Comparison of ENCODE assay signal across 8 cellular contexts in the genomic region with DNA sequence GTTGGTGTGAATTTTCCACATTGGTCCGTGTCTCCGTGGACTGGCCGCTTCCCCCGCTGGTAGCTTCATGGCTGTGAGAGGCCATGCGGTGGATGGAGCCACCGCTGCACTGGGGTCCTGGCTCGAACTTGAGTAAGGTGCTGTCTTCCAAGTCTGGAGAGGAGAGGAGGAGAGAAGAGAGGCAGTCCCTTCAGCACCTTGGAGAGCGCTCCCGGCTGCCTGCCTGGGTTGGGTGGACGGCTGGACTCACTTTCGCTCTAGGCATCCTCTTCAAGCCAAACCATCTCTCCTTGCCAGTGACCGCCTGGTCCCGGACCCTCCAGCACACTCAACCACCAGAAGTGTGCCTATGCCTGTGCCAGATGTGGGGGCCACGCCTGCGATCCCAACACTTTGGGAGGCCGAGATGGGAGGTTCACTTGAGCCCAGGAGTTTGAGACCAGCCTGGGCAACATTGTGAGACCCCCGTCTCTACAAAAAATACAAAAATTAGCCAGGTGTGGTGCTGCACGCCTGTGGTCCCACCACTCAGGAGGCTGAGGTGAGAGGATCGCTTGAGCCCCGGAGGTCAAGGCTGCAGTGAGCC. TPM values are rescaled to one million over a fixed set of nuclear protein-coding genes. Genes with fewer than 3 reads are reported as not detected.
DNase-seq lines count a peak whose midpoint lies in the region; ATAC-seq, FAIRE-seq and TF ChIP-seq lines count a peak whose summit lies in the region.

No MANE protein-coding gene starts in this region.

- peaks cover 2% of the 10 kb centered on the region for H3K36me3 Mint-ChIP-seq in memory B cell

- H3K4me1 Mint-ChIP-seq in memory B cell, result no peaks in the 10 kb centered on the region

- H3K9me3 ChIP-seq in SJSA1 (replicated peaks), result 0 out of 2 replicates have a peak, but pooled peaks cover 3% of the 10 kb centered on the region
- H3K9me3 ChIP-seq in sigmoid colon, result no peaks in the 10 kb centered on the region

- H3K27me3 ChIP-seq in SJSA1 (replicated peaks) (peaks cover 60% of the 10 kb centered on the region), bronchial epithelial cell (ENCODE audit: control insufficient read depth, insufficient read depth, low read length) (peaks cover 12% of the 10 kb centered on the region), sigmoid colon (peaks cover 4 to 63% (median 21%) of the 10 kb centered on the region in 3 donors)

- no peaks in the 10 kb centered on the region for H3K36me3 ChIP-seq in SJSA1
- no peaks in the 10 kb centered on the region for H3K36me3 ChIP-seq in bronchial epithelial cell (ENCODE audit: control insufficient read depth, insufficient read depth, low read length)
- no peaks in the 10 kb centered on the region for H3K36me3 ChIP-seq in sigmoid colon

- no peak overlapping the region for H3K27ac Mint-ChIP-seq in memory B cell

- DNase-seq in H54 (ENCODE audit: insufficient read length, low spot score) (peak; percentile 89), SJSA1 (ENCODE audit: low read depth in 1 of 2, low spot score in 2 of 2) (peak; percentile 56 to 75), bronchial epithelial cell (ENCODE audit: low read depth) (peak; percentile 14), memory B cell (ENCODE audit: low spot score in 2 of 2) (peak; percentile 12 to 36), sigmoid colon (no peak), NCI-H345 (lab: John Stamatoyannopoulos, UW) (no peak)

- WGBS in sigmoid colon, 2 donors, result 46 to 53% methylated on average over 20 of the region's 20 CpGs

- intact Hi-C loops in sigmoid colon (cut with DNase I), result no loop called here

- H3K4me1 ChIP-seq in SJSA1 (replicated peaks) (no peaks in the 10 kb centered on the region), sigmoid colon (peaks cover 0 to under 1% (median 0%) of the 10 kb centered on the region in 4 donors)

- no peak for TF ChIP-seq CTCF in bronchial epithelial cell (IDR thresholded peaks at IDR 0.05; ENCODE audit: insufficient read depth, low read length, severe bottlenecking)
- TF ChIP-seq CTCF in sigmoid colon (IDR thresholded peaks at IDR 0.05), result no peak

- ATAC-seq in memory B cell (ENCODE audit: low read depth) (no peak), GM19351 (IDR thresholded peaks at IDR 0.05; ENCODE audit: unreplicated experiment) (no peak), GM21619 (IDR thresholded peaks at IDR 0.05; ENCODE audit: unreplicated experiment) (no peak)

- H3K27ac ChIP-seq in SJSA1, result no peak overlapping the region
- H3K27ac ChIP-seq in sigmoid colon, result no peak overlapping the region

- no peak for TF ChIP-seq EP300 in sigmoid colon (IDR thresholded peaks at IDR 0.05)

- no peak overlapping the region for H3K4me3 Mint-ChIP-seq in memory B cell

- no peak for TF ChIP-seq POLR2A in H54 (IDR thresholded peaks at IDR 0.05; ENCODE audit: low read depth, low read length)
- TF ChIP-seq POLR2A in sigmoid colon (IDR thresholded peaks at IDR 0.05), result no peak

- H3K4me3 ChIP-seq in SJSA1 (no peak overlapping the region), bronchial epithelial cell (ENCODE audit: low read depth, low read length) (no peak overlapping the region), sigmoid colon (no peak overlapping the region)

- no peaks in the 10 kb centered on the region for H3K9me3 Mint-ChIP-seq in memory B cell

- peaks cover 24% of the 10 kb centered on the region for H3K27me3 Mint-ChIP-seq in memory B cell

- FAIRE-seq in H54 (lab: Jason Lieb, UNC) (no peak), bronchial epithelial cell (lab: Jason Lieb, UNC) (no peak)

RNA-seq across cellular contexts. Expression of a gene that starts 6.2 kb away (rescaled TPM):
- 0.11 TPM in 1 of 2 replicates, not detected in the other for total RNA-seq in SJSA1 (2014; rRNA removed; shearing (Covaris generic))
- total RNA-seq in bronchial epithelial cell (not detected in 2 replicates), sigmoid colon (1 to 10 TPM in 2 of 4 donors, under 1 TPM in 2; 0.16 to 1.4 (median 0.81) TPM)
- under 1 TPM in 2 of 3 donors, not detected in 1; under 0.01 to 0.90 TPM for polyA plus RNA-seq in sigmoid colon

Comparison
In these comparisons a context has a peak if more than half of its experiments do, and no peak if none do; other contexts are left out.
1. DNase-seq: peak in H54 (single experiment), SJSA1 (2 of 2), bronchial epithelial cell (single experiment) and memory B cell (2 of 2); none in sigmoid colon (single experiment) and NCI-H345 (single experiment).